27 cellular contexts compared by ENCODE assay signal in the genomic region with DNA sequence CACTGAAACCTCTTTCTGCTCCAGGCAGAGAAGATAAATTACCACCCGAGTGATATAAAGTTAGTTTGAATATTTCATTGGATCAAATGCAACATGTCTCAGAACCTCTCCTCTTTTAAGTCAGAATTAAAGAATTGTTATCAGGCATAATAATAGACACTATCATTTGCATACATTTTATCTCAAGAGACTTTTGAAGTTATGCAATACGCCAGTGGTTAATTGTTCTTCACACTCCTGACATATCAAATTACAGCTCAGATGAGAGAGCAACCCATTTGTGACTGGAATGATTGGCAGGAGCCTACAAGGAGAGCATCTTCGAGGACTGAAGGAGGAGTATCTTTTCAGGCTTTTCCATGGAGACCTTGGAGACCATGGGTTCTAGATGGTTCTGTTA.
"Had no signal": no experiment of that assay in that cellular context is flagged by ENCODE, and none has a peak within 500 bp of the region (broad histone marks: within the 10 kb centered on the region; RNA-seq: fewer than 3 reads in every experiment).

No MANE protein-coding gene starts in this region.

- H3K36me3 ChIP-seq: adrenal gland, ascending aorta, brain microvascular endothelial cell, thoracic aorta, vagina had no signal

- H3K27me3 Mint-ChIP-seq: activated naive CD8-positive, alpha-beta T cell had no signal

- H3K27ac ChIP-seq: adrenal gland, ascending aorta, brain microvascular endothelial cell, hepatocyte, thoracic aorta, vagina had no signal

- H3K4me3 Mint-ChIP-seq: activated naive CD8-positive, alpha-beta T cell; activated T-cell treated with anti-CD3 and anti-CD28 coated beads, Interleukin-2, amount 50 U/mL, for 4 hours; immature natural killer cell; naive thymus-derived CD4-positive, alpha-beta T cell; type B pancreatic cell had no signal

- DNase-seq: activated CD4-positive, alpha-beta T cell treated with anti-CD3 and anti-CD28 coated beads for 4 hours; activated CD4-positive, alpha-beta T cell treated with anti-CD3 and anti-CD28 coated beads, Interleukin-2, amount 50 U/mL, for 48 hours; activated CD4-positive, CD25-positive, alpha-beta regulatory T cell; activated CD8-positive, alpha-beta memory T cell treated with anti-CD3 and anti-CD28 coated beads, Interleukin-2, amount 50 U/mL, for 48 hours; activated naive CD4-positive, alpha-beta T cell; activated T-cell treated with anti-CD3 and anti-CD28 coated beads, Interleukin-2, amount 50 U/mL, for 4 hours; adrenal gland; brain microvascular endothelial cell; central memory CD4-positive, alpha-beta T cell; dermis blood vessel endothelial cell; effector CD8-positive, alpha-beta T cell; foreskin melanocyte; glutamatergic neuron; immature natural killer cell; naive thymus-derived CD4-positive, alpha-beta T cell; stimulated activated CD4-positive, alpha-beta T cell treated with anti-CD3 and anti-CD28 coated beads, Interleukin-4, amount 100 ng/mL, for 1 hour; stimulated activated naive CD4-positive, alpha-beta T cell treated with Interleukin-2 at 50 U/mL for 16 hours had no signal

- H2AFZ ChIP-seq: hepatocyte had no signal

- H3K4me2 ChIP-seq: hepatocyte had no signal

- ATAC-seq: activated T-cell treated with anti-CD3 and anti-CD28 coated beads, Interleukin-2, amount 50 U/mL, for 4 hours; left lobe of liver; naive thymus-derived CD4-positive, alpha-beta T cell had no signal

- H3K27me3 ChIP-seq: adrenal gland, ascending aorta, brain microvascular endothelial cell, hepatocyte, vagina had no signal

- H3K36me3 Mint-ChIP-seq: activated naive CD8-positive, alpha-beta T cell; type B pancreatic cell had no signal

- H3K79me2 ChIP-seq: hepatocyte had no signal

- H3K4me3 ChIP-seq: adrenal gland, ascending aorta, hepatocyte, lung, thoracic aorta, vagina had no signal

- H3K9me3 Mint-ChIP-seq: activated T-cell treated with anti-CD3 and anti-CD28 coated beads, Interleukin-2, amount 50 U/mL, for 4 hours; activated T-helper 2 cell treated with anti-CD3 and anti-CD28 coated beads, Interferon-gamma antibody, Interleukin-2, Interleukin-4, amounts not matched to agents 10 μg/mL and 5 μg/mL and 100 μg/mL, durations not matched to agents 14 hours and 24 hours and 36 hours; naive thymus-derived CD4-positive, alpha-beta T cell; type B pancreatic cell had no signal

- H3K27ac Mint-ChIP-seq: activated naive CD8-positive, alpha-beta T cell; activated T-helper 2 cell treated with anti-CD3 and anti-CD28 coated beads, Interferon-gamma antibody, Interleukin-2, Interleukin-4, amounts not matched to agents 10 μg/mL and 5 μg/mL and 100 μg/mL, durations not matched to agents 14 hours and 24 hours and 36 hours; immature natural killer cell; naive thymus-derived CD4-positive, alpha-beta T cell; progenitor cell of endocrine pancreas; type B pancreatic cell had no signal

- H3K4me1 ChIP-seq: adrenal gland, ascending aorta, vagina had no signal
